In genomic region chr6:87722831-87723726, GRCh38 we compare ENCODE assay signal across 8 cellular contexts. TPM values are rescaled to one million over a fixed set of nuclear protein-coding genes. Genes with fewer than 3 reads are reported as not detected.
DNase-seq lines count a peak whose midpoint lies in the region; ATAC-seq and TF ChIP-seq lines count a peak whose summit lies in the region.

No MANE protein-coding gene starts in this region.

- CTCF ChIA-PET in A673 (lab: Charles Lee): no interaction called here

- H3K9me3 Mint-ChIP-seq in activated naive CD8-positive, alpha-beta T cell treated with anti-CD3 and anti-CD28 coated beads for 36 hours: no peaks in the 10 kb centered on the region

- no peaks in the 10 kb centered on the region for H3K27me3 Mint-ChIP-seq in activated naive CD8-positive, alpha-beta T cell treated with anti-CD3 and anti-CD28 coated beads for 36 hours

- H3K27ac ChIP-seq in heart right ventricle (peak overlapping the region in 9 of 10 donors; percentile 6 to 78 (median 65)), psoas muscle (peak overlapping the region; percentile 82), A673 (ENCODE audit: low read depth, low read length, poor library complexity, severe bottlenecking) (no peak overlapping the region)

- H3K4me3 ChIP-seq in heart right ventricle (no peak overlapping the region), psoas muscle (peak overlapping the region; percentile 31), A673 (ENCODE audit: low read depth, low read length, poor library complexity, severe bottlenecking) (no peak overlapping the region)

- H3K36me3 ChIP-seq in heart right ventricle: no peaks in the 10 kb centered on the region
- no peaks in the 10 kb centered on the region for H3K36me3 ChIP-seq in psoas muscle (ENCODE audit: insufficient read depth in 1 of 2, low read depth in 1 of 2)
- H3K36me3 ChIP-seq in A673 (ENCODE audit: insufficient read depth, low read length, poor library complexity, severe bottlenecking): no peaks in the 10 kb centered on the region

- BruUV-seq in A673 (replicated peaks; lab: Mats Ljungman, UMichigan): no TSS peak

- H3K27ac Mint-ChIP-seq in activated naive CD8-positive, alpha-beta T cell treated with anti-CD3 and anti-CD28 coated beads for 36 hours: peak overlapping the region; percentile 18

- 53 to 59% methylated on average over 8 of the region's 8 CpGs for WGBS in heart right ventricle, 2 donors
- 22 to 27% (median 25%) methylated on average over 8 of the region's 8 CpGs for WGBS in psoas muscle, 3 donors

- ATAC-seq in GM18909 (IDR thresholded peaks at IDR 0.05; ENCODE audit: poor library complexity, unreplicated experiment) (peak; percentile 54), heart right ventricle (peak; percentile 93 to 99 (median 97)), psoas muscle (peak; percentile 97 to 98 (median 98))

- intact Hi-C loops in heart right ventricle (cut with DNase I) (no loop called here), psoas muscle (cut with DNase I) (no loop called here), A673 (cut with micrococcal nuclease; ENCODE audit: unreplicated experiment) (no loop called here)

- H3K4me3 Mint-ChIP-seq in activated naive CD8-positive, alpha-beta T cell treated with anti-CD3 and anti-CD28 coated beads for 36 hours: no peak overlapping the region

- in situ Hi-C loops in ACHN (cut with HindIII; ENCODE audit: low pct_ligation_motif_present, low pct_unique_long_range_greater_than_20kb, low sequenced_read_pairs): no loop called here

- H3K9me3 ChIP-seq in heart right ventricle (no peaks in the 10 kb centered on the region), psoas muscle (no peaks in the 10 kb centered on the region), A673 (ENCODE audit: low read depth, low read length, poor library complexity, severe bottlenecking) (no peaks in the 10 kb centered on the region)

- no peaks in the 10 kb centered on the region for H3K36me3 Mint-ChIP-seq in activated naive CD8-positive, alpha-beta T cell treated with anti-CD3 and anti-CD28 coated beads for 36 hours

- H3K4me1 Mint-ChIP-seq in activated naive CD8-positive, alpha-beta T cell treated with anti-CD3 and anti-CD28 coated beads for 36 hours: peaks cover 9% of the 10 kb centered on the region

- POLR2A ChIA-PET in A673 (lab: Charles Lee; ENCODE audit: low non-redundant PET): no interaction called here

- TF ChIP-seq CTCF in heart right ventricle (IDR thresholded peaks at IDR 0.05): no peak
- no peak for TF ChIP-seq CTCF in psoas muscle (IDR thresholded peaks at IDR 0.05)
- TF ChIP-seq CTCF in A673 (conservative IDR thresholded peaks at IDR 0.05; ENCODE audit: low read depth, low read length): no peak
- no peak for TF ChIP-seq CTCF in GM10266 (IDR thresholded peaks at IDR 0.05; ENCODE audit: control insufficient read depth, insufficient read depth, low read depth, missing control alignments)

- H3K4me1 ChIP-seq in heart right ventricle: peaks cover 3 to 52% (median 10%) of the 10 kb centered on the region in 9 donors
- H3K4me1 ChIP-seq in psoas muscle: peaks cover 44% of the 10 kb centered on the region
- H3K4me1 ChIP-seq in A673 (ENCODE audit: insufficient read depth, low read length, poor library complexity, severe bottlenecking): no peaks in the 10 kb centered on the region

- DNase-seq in ACHN (peak; percentile 96), LHCN-M2 (ENCODE audit: low read depth) (peak; percentile 98), heart right ventricle (peak; percentile 54 to 71), psoas muscle (peak; percentile 67 to 88), A673 (ENCODE audit: low spot score) (no peak), GM10266 (ENCODE audit: extremely low spot score) (no peak)
- DNase-seq in activated naive CD8-positive, alpha-beta T cell treated with anti-CD3 and anti-CD28 coated beads for 36 hours: no peak

- no peaks in the 10 kb centered on the region for H3K27me3 ChIP-seq in heart right ventricle
- H3K27me3 ChIP-seq in psoas muscle (ENCODE audit: insufficient read depth in 3 of 3, low read length in 2 of 3): no peaks in the 10 kb centered on the region
- no peaks in the 10 kb centered on the region for H3K27me3 ChIP-seq in A673 (replicated peaks; ENCODE audit: insufficient read depth, low read depth, low read length, poor library complexity)

RNA-seq across cellular contexts. Expression of gene AKIRIN2, which starts 21.0 kb away (rescaled TPM):
- total RNA-seq in LHCN-M2 (2014; rRNA removed) (15.3 and 19.1 TPM in 2 replicates), heart right ventricle (10 to 100 TPM; 33.9 to 56.0 (median 43.8) TPM), psoas muscle (100 to 1,000 TPM in 3 of 4 donors, 10 to 100 TPM in 1; 71.9 to 188 (median 141) TPM), A673 (2021) (66.7 and 68.9 TPM in 2 replicates)
- polyA plus RNA-seq in LHCN-M2 (2012): 41.1 TPM
- total RNA-seq in activated naive CD8-positive, alpha-beta T cell treated with anti-CD3 and anti-CD28 coated beads for 36 hours: 10 to 100 TPM; 47.5 to 48.7 TPM
- polyA plus RNA-seq in heart right ventricle (10 to 100 TPM; 14.8 to 31.7 TPM), psoas muscle (100 to 1,000 TPM in 1 of 3 donors, 10 to 100 TPM in 2; 65.0 to 127 (median 87.6) TPM)

Comparison
In these comparisons a context has a peak if more than half of its experiments do, and no peak if none do; other contexts are left out.
1. DNase-seq: peak in ACHN (single experiment), LHCN-M2 (single experiment), heart right ventricle (2 of 2) and psoas muscle (2 of 2); none in activated naive CD8-positive, alpha-beta T cell treated with anti-CD3 and anti-CD28 coated beads for 36 hours (single experiment), A673 (single experiment) and GM10266 (single experiment).
2. Peak in every context shown above with its lines, with median percentiles within 50 percentile points of each other: ATAC-seq.